In the genomic region with DNA sequence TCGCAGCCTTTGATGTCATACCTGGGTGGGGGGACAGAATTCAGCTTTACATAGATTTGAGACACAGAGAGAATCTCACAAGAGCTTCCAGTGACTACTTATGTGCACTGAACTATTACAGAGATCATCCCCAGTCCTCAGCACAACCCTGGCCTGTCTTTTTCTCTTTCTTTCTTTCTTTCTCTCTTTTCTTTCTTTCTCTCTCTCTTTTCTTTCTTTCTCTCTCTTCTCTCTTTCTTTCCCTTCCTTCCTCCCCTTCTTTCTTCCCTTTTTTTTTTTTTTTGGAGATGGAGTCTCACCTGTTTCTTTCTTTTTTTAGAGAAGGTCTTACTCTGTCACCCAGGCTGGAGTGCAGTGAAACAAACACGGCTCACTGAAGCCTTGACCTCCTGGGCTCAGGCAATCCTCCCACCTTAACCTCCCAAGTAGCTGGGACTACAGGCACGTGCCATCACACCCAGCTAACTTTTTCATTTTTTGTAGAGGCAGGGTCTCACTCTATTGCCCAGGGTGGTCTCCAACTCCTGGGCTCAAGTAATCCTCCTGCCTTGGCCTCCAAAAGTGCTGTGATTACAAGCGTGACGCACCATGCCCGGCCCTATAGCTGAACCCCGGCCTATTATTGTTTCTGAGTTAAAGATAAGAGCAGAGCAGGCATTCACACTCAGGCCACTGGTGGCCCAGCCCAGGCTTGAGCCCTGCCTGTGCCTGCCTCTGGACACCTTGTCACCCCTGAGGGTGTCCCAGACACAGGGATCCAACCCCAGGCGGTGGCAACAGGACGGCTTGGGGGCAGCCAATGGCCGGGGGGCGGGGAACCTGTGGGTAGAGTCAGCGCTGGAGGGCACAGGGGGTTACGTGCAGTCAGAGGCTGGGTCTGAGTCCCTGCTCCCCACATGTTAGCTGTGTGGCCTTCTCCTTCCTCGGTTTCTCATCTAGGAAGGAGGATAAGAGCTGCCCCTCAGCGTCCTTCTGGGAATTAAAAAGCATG, we compare ENCODE assay signal across 10 cellular contexts. TPM values are rescaled to one million over a fixed set of nuclear protein-coding genes. Genes with fewer than 3 reads are reported as not detected.
DNase-seq lines count a peak whose midpoint lies in the region; ATAC-seq and TF ChIP-seq lines count a peak whose summit lies in the region.
"Had no signal": no experiment of that assay in that cellular context is flagged by ENCODE, and none has a peak within 500 bp of the region (broad histone marks: within the 10 kb centered on the region; RNA-seq: fewer than 3 reads in every experiment).

No MANE protein-coding gene starts in this region.

- no peaks in the 10 kb centered on the region for H3K9me3 ChIP-seq in fibroblast of lung (ENCODE audit: control insufficient read depth, insufficient read depth, low read depth, low read length)

- peak overlapping the region; percentile 49 for H3K4me2 ChIP-seq in fibroblast of lung (ENCODE audit: extremely low read depth, insufficient read depth, low read length)

- no peaks in the 10 kb centered on the region for H3K36me3 Mint-ChIP-seq in activated naive CD4-positive, alpha-beta T cell treated with anti-CD3 and anti-CD28 coated beads, Interleukin-2, amount 10 ng/mL, durations not matched to agents 7 days and 5 days

- H2AFZ ChIP-seq in fibroblast of lung (ENCODE audit: low read length): peak overlapping the region; percentile 42

- in situ Hi-C loops in brain microvascular endothelial cell (cut with HindIII; ENCODE audit: low pct_ligation_motif_present, low sequenced_read_pairs): no loop called here

- peaks cover 22% of the 10 kb centered on the region for H3K4me1 ChIP-seq in fibroblast of lung (ENCODE audit: control insufficient read depth, extremely low read depth, insufficient read depth, low read length)

- H4K20me1 ChIP-seq in fibroblast of lung (ENCODE audit: control insufficient read depth, extremely low read depth, insufficient read depth, low read length): no peaks in the 10 kb centered on the region

- no peaks in the 10 kb centered on the region for H3K27me3 ChIP-seq in fibroblast of lung (ENCODE audit: control insufficient read depth, insufficient read depth, low read length)
- no peaks in the 10 kb centered on the region for H3K27me3 ChIP-seq in brain microvascular endothelial cell (replicated peaks)

- CTCF ChIA-PET in activated naive CD4-positive, alpha-beta T cell treated with anti-CD3 and anti-CD28 coated beads, Interleukin-2, amount 10 ng/mL, durations not matched to agents 7 days and 5 days (lab: Charles Lee): no interaction called here

- DNase-seq in activated naive CD4-positive, alpha-beta T cell treated with anti-CD3 and anti-CD28 coated beads, Interleukin-2, amount 10 ng/mL, durations not matched to agents 7 days and 5 days: no peak
- DNase-seq in activated naive CD4-positive, alpha-beta T cell treated with Interleukin-2 at 50 U/mL for 16 hours: no peak
- DNase-seq in fibroblast of lung (ENCODE audit: low read depth in 2 of 2) (no peak), brain microvascular endothelial cell (no peak)
- no peak for DNase-seq in stimulated activated naive CD8-positive, alpha-beta T cell treated with anti-CD3 and anti-CD28 coated beads, Interleukin-15, amount 100 ng/mL, for 72 hours
- DNase-seq: effector CD4-positive, alpha-beta T cell; NCI-H187; Right ventricle myocardium superior; stimulated activated CD4-positive, alpha-beta T cell treated with anti-CD3 and anti-CD28 coated beads, Interleukin-4, amount 100 ng/mL, for 24 hours had no signal

- no peaks in the 10 kb centered on the region for H3K79me2 ChIP-seq in fibroblast of lung (ENCODE audit: control insufficient read depth, insufficient read depth, low read length)

- peaks cover 89% of the 10 kb centered on the region for H3K27me3 Mint-ChIP-seq in activated naive CD4-positive, alpha-beta T cell treated with anti-CD3 and anti-CD28 coated beads, Interleukin-2, amount 10 ng/mL, durations not matched to agents 7 days and 5 days
- peaks cover 44% of the 10 kb centered on the region for H3K27me3 Mint-ChIP-seq in stimulated activated naive CD8-positive, alpha-beta T cell treated with anti-CD3 and anti-CD28 coated beads, Interleukin-15, amount 100 ng/mL, for 72 hours

- no peak for ATAC-seq in stimulated activated naive CD8-positive, alpha-beta T cell treated with anti-CD3 and anti-CD28 coated beads, Interleukin-15, amount 100 ng/mL, for 72 hours
- ATAC-seq in GM18868 (IDR thresholded peaks at IDR 0.05; ENCODE audit: unreplicated experiment): no peak

- peak overlapping the region; percentile 56 for H3K4me3 Mint-ChIP-seq in activated naive CD4-positive, alpha-beta T cell treated with anti-CD3 and anti-CD28 coated beads, Interleukin-2, amount 10 ng/mL, durations not matched to agents 7 days and 5 days
- H3K4me3 Mint-ChIP-seq in stimulated activated naive CD8-positive, alpha-beta T cell treated with anti-CD3 and anti-CD28 coated beads, Interleukin-15, amount 100 ng/mL, for 72 hours: peak overlapping the region; percentile 84 to 87

- no peak overlapping the region for H3K9ac ChIP-seq in fibroblast of lung (ENCODE audit: insufficient read depth, low read length)

- no peaks in the 10 kb centered on the region for H3K9me3 Mint-ChIP-seq in activated naive CD4-positive, alpha-beta T cell treated with anti-CD3 and anti-CD28 coated beads, Interleukin-2, amount 10 ng/mL, durations not matched to agents 7 days and 5 days
- H3K9me3 Mint-ChIP-seq in stimulated activated naive CD8-positive, alpha-beta T cell treated with anti-CD3 and anti-CD28 coated beads, Interleukin-15, amount 100 ng/mL, for 72 hours: no peaks in the 10 kb centered on the region

- H3K4me3 ChIP-seq in fibroblast of lung (replicated peaks in 1 of 4; ENCODE audit: control extremely low read depth in 1 of 4, insufficient read depth in 1 of 4, low read depth in 3 of 4, low read length in 4 of 4): peak overlapping the region in 2 of 4 experiments; percentile 19 to 27
- H3K4me3 ChIP-seq in brain microvascular endothelial cell (ENCODE audit: low read depth, low read length): no peak overlapping the region

- TF ChIP-seq CTCF in fibroblast of lung (conservative IDR thresholded peaks at IDR 0.05 in 1 of 2, IDR thresholded peaks at IDR 0.05 in 1 of 2; ENCODE audit: low read depth in 1 of 2, low read length in 2 of 2): no peak
- no peak for TF ChIP-seq CTCF in brain microvascular endothelial cell (IDR thresholded peaks at IDR 0.05; ENCODE audit: low read depth, low read length, missing control alignments)

- peaks cover 40% of the 10 kb centered on the region for H3K4me1 Mint-ChIP-seq in activated naive CD4-positive, alpha-beta T cell treated with anti-CD3 and anti-CD28 coated beads, Interleukin-2, amount 10 ng/mL, durations not matched to agents 7 days and 5 days
- H3K4me1 Mint-ChIP-seq in stimulated activated naive CD8-positive, alpha-beta T cell treated with anti-CD3 and anti-CD28 coated beads, Interleukin-15, amount 100 ng/mL, for 72 hours: peaks cover 59% of the 10 kb centered on the region

- H3K36me3 ChIP-seq in fibroblast of lung (ENCODE audit: control insufficient read depth, insufficient read depth, low read length) (no peaks in the 10 kb centered on the region), brain microvascular endothelial cell (replicated peaks) (no peaks in the 10 kb centered on the region)

- no peak overlapping the region for H3K27ac ChIP-seq in fibroblast of lung (ENCODE audit: insufficient read depth, low read length)
- no peak overlapping the region for H3K27ac ChIP-seq in brain microvascular endothelial cell

- H3K27ac Mint-ChIP-seq in activated naive CD4-positive, alpha-beta T cell treated with anti-CD3 and anti-CD28 coated beads, Interleukin-2, amount 10 ng/mL, durations not matched to agents 7 days and 5 days: no peak overlapping the region
- H3K27ac Mint-ChIP-seq in stimulated activated naive CD8-positive, alpha-beta T cell treated with anti-CD3 and anti-CD28 coated beads, Interleukin-15, amount 100 ng/mL, for 72 hours: peak overlapping the region in 1 of 2 donors; percentile 5

RNA-seq across cellular contexts. Expression of gene PIP5KL1, which starts 4.3 kb away (rescaled TPM):
- total RNA-seq in fibroblast of lung: 0.77 and 2.5 TPM in 2 replicates
- polyA plus RNA-seq in fibroblast of lung: 0.84 and 1.9 TPM in 2 replicates
- polyA plus RNA-seq in fibroblast of lung (2012): 2.0 and 3.6 TPM in 2 replicates
- 2.9 TPM in 1 of 2 replicates, not detected in the other for polyA minus RNA-seq in fibroblast of lung (ENCODE audit: low replicate concordance)

RNA-seq across cellular contexts. Expression of gene ST6GALNAC4, which starts 9.4 kb away (rescaled TPM):
- 28.1 and 32.6 TPM in 2 replicates for total RNA-seq in fibroblast of lung
- polyA plus RNA-seq in fibroblast of lung: 16.4 and 18.4 TPM in 2 replicates
- polyA plus RNA-seq in fibroblast of lung (2012): 24.3 and 33.4 TPM in 2 replicates
- polyA minus RNA-seq in fibroblast of lung (ENCODE audit: low replicate concordance): 33.5 and 37.8 TPM in 2 replicates

RNA-seq across cellular contexts. Expression of gene DPM2, which starts 11.4 kb away (rescaled TPM):
- total RNA-seq in fibroblast of lung: 8.5 and 11.7 TPM in 2 replicates
- polyA plus RNA-seq in fibroblast of lung: 24.1 and 36.2 TPM in 2 replicates
- polyA plus RNA-seq in fibroblast of lung (2012): 33.2 and 44.8 TPM in 2 replicates
- polyA minus RNA-seq in fibroblast of lung (ENCODE audit: low replicate concordance): 67.0 and 102 TPM in 2 replicates

RNA-seq across cellular contexts. Expression of gene ST6GALNAC6, which starts 26.9 kb away (rescaled TPM):
- total RNA-seq in fibroblast of lung: 60.9 and 69.5 TPM in 2 replicates
- polyA plus RNA-seq in fibroblast of lung: 53.3 and 56.0 TPM in 2 replicates
- 74.8 and 76.3 TPM in 2 replicates for polyA plus RNA-seq in fibroblast of lung (2012)
- polyA minus RNA-seq in fibroblast of lung (ENCODE audit: low replicate concordance): 129 and 139 TPM in 2 replicates

RNA-seq across cellular contexts. Expression of gene AK1, which starts 48.8 kb away (rescaled TPM):
- total RNA-seq in fibroblast of lung: 46.7 and 47.6 TPM in 2 replicates
- polyA plus RNA-seq in fibroblast of lung: 73.1 and 80.6 TPM in 2 replicates
- 139 and 154 TPM in 2 replicates for polyA plus RNA-seq in fibroblast of lung (2012)
- 75.8 and 109 TPM in 2 replicates for polyA minus RNA-seq in fibroblast of lung (ENCODE audit: low replicate concordance)
